1 cellular context compared by ENCODE assay signal in the genomic region with DNA sequence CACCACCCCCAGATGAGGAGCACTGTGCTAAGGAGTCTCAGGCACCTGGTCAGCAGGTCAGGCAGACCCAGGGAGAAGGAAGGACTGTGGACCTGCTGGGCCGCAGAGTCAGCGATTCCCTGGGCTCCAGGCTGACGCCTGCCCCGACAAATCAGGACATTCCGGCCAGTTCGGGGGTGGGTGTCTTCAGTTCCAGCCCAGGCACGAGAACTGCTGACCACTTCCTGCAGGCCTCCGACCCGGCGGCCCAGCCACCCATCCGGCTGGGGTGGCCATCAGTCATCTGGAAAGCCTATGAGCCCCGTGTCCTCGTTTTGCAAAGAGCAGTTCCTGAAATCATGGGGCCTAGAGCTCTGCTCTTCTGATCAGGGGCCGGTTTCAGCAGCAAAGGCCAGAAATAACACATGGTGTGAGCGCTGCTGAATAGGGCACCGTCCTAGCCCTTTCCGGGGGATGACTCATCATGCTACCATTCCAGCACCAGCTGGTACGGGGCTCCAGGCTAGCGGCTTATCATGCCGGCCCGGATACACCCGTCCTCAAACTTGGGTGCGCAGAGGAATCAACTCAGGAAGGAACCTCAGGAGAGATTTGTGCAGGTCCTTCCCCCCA.
TF ChIP-seq lines count a peak whose summit lies in the region.

No MANE protein-coding gene starts in this region.

TF ChIP-seq in SK-N-SH, 30 proteins besides CTCF, POLR2A, EP300 and RAD21 (continued from another document):
- TF ChIP-seq REST (IDR thresholded peaks at IDR 0.05; ENCODE audit: low read depth, low read length) (no peak), YY1 (IDR thresholded peaks at IDR 0.05; ENCODE audit: low read depth) (no peak), EZH2phosphoT487 (IDR thresholded peaks at IDR 0.05; ENCODE audit: borderline replicate concordance, low read depth) (no peak), IRF3 (IDR thresholded peaks at IDR 0.05; ENCODE audit: low read depth, low read length) (no peak), SIN3A (IDR thresholded peaks at IDR 0.05; ENCODE audit: borderline replicate concordance, low read depth, low read length) (no peak), TAF1 (IDR thresholded peaks at IDR 0.05; ENCODE audit: borderline replicate concordance, low read depth, low read length) (no peak)
